ENCODE assay signal across 19 cellular contexts in the genomic region with DNA sequence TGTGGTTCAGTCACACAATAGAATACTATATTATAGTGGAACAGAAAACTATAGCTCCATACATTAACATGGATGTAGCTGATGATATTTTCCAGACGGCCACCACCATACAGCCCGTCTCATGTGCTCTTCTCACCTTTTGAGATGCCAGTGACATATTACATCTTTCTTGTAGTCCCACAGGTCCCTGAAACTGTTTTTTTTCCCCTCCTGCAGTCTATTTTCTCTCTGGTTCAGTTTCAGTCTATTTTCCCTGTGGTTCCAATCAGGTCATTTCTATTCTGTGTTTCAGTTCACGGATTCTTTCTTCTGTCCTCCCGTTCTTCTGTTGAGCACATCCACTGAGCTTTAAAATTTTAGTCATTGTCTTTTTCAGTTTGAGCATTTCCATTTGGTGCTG.
DNase-seq lines count a peak whose midpoint lies in the region; ATAC-seq, FAIRE-seq and TF ChIP-seq lines count a peak whose summit lies in the region.
"Had no signal": no experiment of that assay in that cellular context is flagged by ENCODE, and none has a peak within 500 bp of the region (broad histone marks: within the 10 kb centered on the region; RNA-seq: fewer than 3 reads in every experiment).

No MANE protein-coding gene starts in this region.

- DNase-seq in heart left ventricle (no peak), D721Med (ENCODE audit: insufficient read length, low spot score) (no peak)
- DNase-seq in effector memory CD4-positive, alpha-beta T cell: no peak
- DNase-seq in activated CD4-positive, alpha-beta memory T cell treated with anti-CD3 and anti-CD28 coated beads, Interleukin-2, amount 10 ng/mL, durations not matched to agents 7 days and 5 days: no peak
- DNase-seq: Calu3; effector CD4-positive, alpha-beta T cell; left ventricle myocardium inferior; NCI-H146; NCI-H524 treated with DMSO at 0.1 percent for 48 hours; psoas muscle; stimulated activated CD4-positive, alpha-beta T cell treated with anti-CD3 and anti-CD28 coated beads, Interleukin-12 subunit alpha, Interleukin-12 subunit beta, amount 100 ng/mL, for 4 hours had no signal

- POLR2A ChIA-PET in activated CD4-positive, alpha-beta memory T cell treated with anti-CD3 and anti-CD28 coated beads, Interleukin-2, amount 10 ng/mL, durations not matched to agents 7 days and 5 days (lab: Charles Lee): no interaction called here

- H3K36me3 ChIP-seq in SU-DHL-6 (ENCODE audit: low read length) (no peaks in the 10 kb centered on the region), heart left ventricle (no peaks in the 10 kb centered on the region)
- H3K36me3 ChIP-seq in effector memory CD4-positive, alpha-beta T cell (ENCODE audit: control insufficient read depth, insufficient read depth, low read length): no peaks in the 10 kb centered on the region
- H3K36me3 ChIP-seq: left ventricle myocardium inferior had no signal

- H3K4me1 ChIP-seq in heart left ventricle: peaks cover 0 to 3% (median 0%) of the 10 kb centered on the region in 12 donors
- H3K4me1 ChIP-seq in effector memory CD4-positive, alpha-beta T cell (ENCODE audit: control insufficient read depth, insufficient read depth, low read length, poor library complexity, severe bottlenecking): no peaks in the 10 kb centered on the region
- H3K4me1 ChIP-seq: left ventricle myocardium inferior, psoas muscle had no signal

- H3K27me3 ChIP-seq in SU-DHL-6 (ENCODE audit: low read length) (no peaks in the 10 kb centered on the region), heart left ventricle (no peaks in the 10 kb centered on the region)
- no peaks in the 10 kb centered on the region for H3K27me3 ChIP-seq in effector memory CD4-positive, alpha-beta T cell (replicated peaks; ENCODE audit: control insufficient read depth, insufficient read depth, low read length, poor library complexity, severe bottlenecking)

- H3K4me2 ChIP-seq in SU-DHL-6 (ENCODE audit: low read depth, low read length, poor library complexity, severe bottlenecking): peak overlapping the region; percentile 44

- no peak overlapping the region for H3K27ac Mint-ChIP-seq in activated CD4-positive, alpha-beta memory T cell treated with anti-CD3 and anti-CD28 coated beads, Interleukin-2, amount 10 ng/mL, durations not matched to agents 7 days and 5 days
- H3K27ac Mint-ChIP-seq: activated naive CD4-positive, alpha-beta T cell treated with anti-CD3 and anti-CD28 coated beads, Interleukin-2, amount 50 U/mL, for 72 hours; T-helper 1 cell treated with Interleukin-12 subunit alpha and Interleukin-12 subunit beta and Interleukin-4 antibody, amounts not matched to agents 30 μg/mL and 1 μg/mL, for 36 hours had no signal

- intact Hi-C loops in heart left ventricle (cut with DNase I): no loop called here

- FAIRE-seq in D721Med (lab: Jason Lieb, UNC): no peak

- no peaks in the 10 kb centered on the region for H3K9me2 ChIP-seq in SU-DHL-6 (replicated peaks; ENCODE audit: insufficient read depth, low read length)

- H3K9me3 ChIP-seq in SU-DHL-6 (ENCODE audit: insufficient read depth, low read length): no peaks in the 10 kb centered on the region
- H3K9me3 ChIP-seq in heart left ventricle: no peaks in the 10 kb centered on the region
- no peaks in the 10 kb centered on the region for H3K9me3 ChIP-seq in effector memory CD4-positive, alpha-beta T cell (ENCODE audit: control insufficient read depth, low read length)
- H3K9me3 ChIP-seq: left ventricle myocardium inferior, psoas muscle had no signal

- H3K4me3 Mint-ChIP-seq in activated CD4-positive, alpha-beta memory T cell treated with anti-CD3 and anti-CD28 coated beads, Interleukin-2, amount 10 ng/mL, durations not matched to agents 7 days and 5 days: no peak overlapping the region
- H3K4me3 Mint-ChIP-seq: T-helper 1 cell treated with Interleukin-12 subunit alpha and Interleukin-12 subunit beta and Interleukin-4 antibody, amounts not matched to agents 30 μg/mL and 1 μg/mL, for 36 hours had no signal

- H3K9ac ChIP-seq in SU-DHL-6 (ENCODE audit: low read length): no peak overlapping the region

- no peak overlapping the region for H2AFZ ChIP-seq in SU-DHL-6 (ENCODE audit: low read depth, low read length, severe bottlenecking)

- no peaks in the 10 kb centered on the region for H3K79me2 ChIP-seq in SU-DHL-6 (ENCODE audit: insufficient read depth, low read length)

- peaks cover 21% of the 10 kb centered on the region for H3K4me1 Mint-ChIP-seq in activated CD4-positive, alpha-beta memory T cell treated with anti-CD3 and anti-CD28 coated beads, Interleukin-2, amount 10 ng/mL, durations not matched to agents 7 days and 5 days

- 88 to 90% (median 88%) methylated on average over 4 of the region's 4 CpGs for WGBS in heart left ventricle, 4 donors

- H3K27ac ChIP-seq in SU-DHL-6 (ENCODE audit: low read depth, low read length) (peak overlapping the region; percentile 40), heart left ventricle (no peak overlapping the region)
- no peak overlapping the region for H3K27ac ChIP-seq in effector memory CD4-positive, alpha-beta T cell (ENCODE audit: insufficient read depth, low read length, poor library complexity, severe bottlenecking)
- H3K27ac ChIP-seq: left ventricle myocardium inferior, psoas muscle, RWPE1 had no signal

- CTCF ChIA-PET in activated CD4-positive, alpha-beta memory T cell treated with anti-CD3 and anti-CD28 coated beads, Interleukin-2, amount 10 ng/mL, durations not matched to agents 7 days and 5 days (lab: Charles Lee): no interaction called here

- H3K9me3 Mint-ChIP-seq in activated CD4-positive, alpha-beta memory T cell treated with anti-CD3 and anti-CD28 coated beads, Interleukin-2, amount 10 ng/mL, durations not matched to agents 7 days and 5 days: peaks cover 7% of the 10 kb centered on the region
- H3K9me3 Mint-ChIP-seq: activated naive CD4-positive, alpha-beta T cell treated with anti-CD3 and anti-CD28 coated beads, Interleukin-2, amount 50 U/mL, for 72 hours had no signal

- TF ChIP-seq CTCF in SU-DHL-6 (IDR thresholded peaks at IDR 0.05; ENCODE audit: insufficient read depth, low read length, poor library complexity, severe bottlenecking) (no peak), heart left ventricle (IDR thresholded peaks at IDR 0.05) (no peak), D721Med (IDR thresholded peaks at IDR 0.05; ENCODE audit: insufficient read depth, missing control alignments) (no peak)

- no peaks in the 10 kb centered on the region for H3F3A ChIP-seq in SU-DHL-6 (ENCODE audit: insufficient read depth)

- ATAC-seq in GM18511 (IDR thresholded peaks at IDR 0.05; ENCODE audit: unreplicated experiment): peak; percentile 51
- ATAC-seq in GM21528 (IDR thresholded peaks at IDR 0.05; ENCODE audit: low FRiP score, unreplicated experiment): peak; percentile 48
- ATAC-seq in HG03066 (IDR thresholded peaks at IDR 0.05; ENCODE audit: low read depth, unreplicated experiment): peak; percentile 43
- ATAC-seq in heart left ventricle: no peak
- ATAC-seq: activated CD4-positive, CD25-positive, alpha-beta regulatory T cell treated with anti-CD3 and anti-CD28 coated beads, Interleukin-2, amount 50 U/mL, for 24 hours; psoas muscle had no signal

- H3K27me3 Mint-ChIP-seq in activated CD4-positive, alpha-beta memory T cell treated with anti-CD3 and anti-CD28 coated beads, Interleukin-2, amount 10 ng/mL, durations not matched to agents 7 days and 5 days: peaks cover 16% of the 10 kb centered on the region

- peaks cover 7% of the 10 kb centered on the region for H3K36me3 Mint-ChIP-seq in activated CD4-positive, alpha-beta memory T cell treated with anti-CD3 and anti-CD28 coated beads, Interleukin-2, amount 10 ng/mL, durations not matched to agents 7 days and 5 days (ENCODE audit: low read depth)

- H3K4me3 ChIP-seq in SU-DHL-6 (ENCODE audit: insufficient read depth, low read length, poor library complexity, severe bottlenecking) (peak overlapping the region; percentile 12), heart left ventricle (no peak overlapping the region)
- H3K4me3 ChIP-seq in effector memory CD4-positive, alpha-beta T cell (ENCODE audit: insufficient read depth, low read depth, low read length, poor library complexity, severe bottlenecking): no peak overlapping the region
- H3K4me3 ChIP-seq: left ventricle myocardium inferior, psoas muscle had no signal

- no peaks in the 10 kb centered on the region for H4K20me1 ChIP-seq in SU-DHL-6 (ENCODE audit: low read depth, low read length)

- no peak for TF ChIP-seq POLR2A in heart left ventricle (IDR thresholded peaks at IDR 0.05)

Comparison
In these comparisons a context has a peak if more than half of its experiments do, and no peak if none do; other contexts are left out.
1. ATAC-seq: peak in GM18511 (single experiment), GM21528 (single experiment) and HG03066 (single experiment); none in heart left ventricle (0 of 4).